8 cellular contexts compared by ENCODE assay signal in genomic region chr14:77037886-77038511, GRCh38. TPM values are rescaled to one million over a fixed set of nuclear protein-coding genes. Genes with fewer than 3 reads are reported as not detected.
DNase-seq lines count a peak whose midpoint lies in the region; ATAC-seq and TF ChIP-seq lines count a peak whose summit lies in the region.

No MANE protein-coding gene starts in this region.

- H4K20me1 ChIP-seq in H9 (ENCODE audit: control insufficient read depth, insufficient read depth, insufficient read length) = peaks cover 3% of the 10 kb centered on the region
- H4K20me1 ChIP-seq in osteoblast (ENCODE audit: insufficient read depth, low read length) = no peaks in the 10 kb centered on the region

- H3K36me3 Mint-ChIP-seq in H9 (ENCODE audit: insufficient read depth in 1 of 3, low read depth in 3 of 3) = no peaks in the 10 kb centered on the region; a peak in 1 of 7 replicates

- H3K14ac ChIP-seq in H9 (ENCODE audit: insufficient read depth, low read length) = no peak overlapping the region

- no peaks in the 10 kb centered on the region for H3K36me3 ChIP-seq in osteoblast (ENCODE audit: insufficient read depth, low read length)

- H3K27ac ChIP-seq in H9 (ENCODE audit: insufficient read length, low read depth, low read length) = no peak overlapping the region
- peak overlapping the region; percentile 95 for H3K27ac ChIP-seq in osteoblast (ENCODE audit: low read depth, low read length)

- H3K56ac ChIP-seq in H9 (ENCODE audit: insufficient read length, low read depth, low read length) = no peak overlapping the region

- H4K91ac ChIP-seq in H9 (ENCODE audit: insufficient read length, low read depth, low read length) = no peak overlapping the region

- H2BK20ac ChIP-seq in H9 (ENCODE audit: low read depth, low read length, poor library complexity, severe bottlenecking) = no peak overlapping the region

- peak overlapping the region in 1 of 3 experiments; percentile 41; a peak in 1 of 7 replicates for H3K27ac Mint-ChIP-seq in H9

- H3K18ac ChIP-seq in H9 (ENCODE audit: insufficient read length, low read depth, low read length) = peak overlapping the region; percentile 6

- no CpG with 5 or more reads among the region's 21 CpGs for WGBS in H9 (ENCODE audit: extremely low coverage, insufficient read length, low lambda C conversion rate)

- DNase-seq in H9 (no peak), dermis blood vessel endothelial cell (peak; percentile 60), osteoblast (ENCODE audit: insufficient read length, low spot score, missing footprints) (peak; percentile 60), NCI-H146 treated with DMSO at 0.1 percent for 48 hours (lab: John Stamatoyannopoulos, UW; ENCODE audit: unreplicated experiment) (no peak), NOMO-1 treated with DMSO at 0.1 percent for 48 hours (lab: John Stamatoyannopoulos, UW; ENCODE audit: unreplicated experiment) (no peak)
- peak; percentile 38 for DNase-seq in activated CD4-positive, CD25-positive, alpha-beta regulatory T cell treated with anti-CD3 and anti-CD28 coated beads, Interleukin-2, amount 50 U/mL, for 72 hours

- H3K27me3 ChIP-seq in H9 (ENCODE audit: insufficient read depth, low read length) = no peaks in the 10 kb centered on the region
- no peaks in the 10 kb centered on the region for H3K27me3 ChIP-seq in osteoblast (ENCODE audit: insufficient read depth, low read length)

- peak overlapping the region; percentile 1 for H3K4me3 ChIP-seq in osteoblast (ENCODE audit: insufficient read depth, low read length)

- no peak overlapping the region for H2AK5ac ChIP-seq in H9 (ENCODE audit: insufficient read length, low read length)

- peak overlapping the region in 1 of 2 experiments; percentile 38; a peak in 3 of 5 replicates for H3K4me3 Mint-ChIP-seq in H9

- no peak overlapping the region for H3T11ph ChIP-seq in H9 (ENCODE audit: low read length)

- no peak overlapping the region for H3K9ac ChIP-seq in H9 (ENCODE audit: extremely low read depth, insufficient read length, low read length)

- H2BK5ac ChIP-seq in H9 (ENCODE audit: insufficient read length, low read length) = no peak overlapping the region

- H3K23ac ChIP-seq in H9 (ENCODE audit: insufficient read length, low read depth, low read length) = no peak overlapping the region

- H3K79me1 ChIP-seq in H9 (ENCODE audit: insufficient read depth, low read depth, low read length, poor library complexity, severe bottlenecking) = no peaks in the 10 kb centered on the region

- H3K4ac ChIP-seq in H9 (ENCODE audit: low read depth, low read length) = no peak overlapping the region

- peaks cover 66 to 68% of the 10 kb centered on the region in 2 experiments for H3K4me1 Mint-ChIP-seq in H9

- ATAC-seq in GM18517 (IDR thresholded peaks at IDR 0.05; ENCODE audit: unreplicated experiment) (no peak), GM19351 (IDR thresholded peaks at IDR 0.05; ENCODE audit: unreplicated experiment) (no peak)

- no peak overlapping the region for H2BK120ac ChIP-seq in H9 (ENCODE audit: low read depth, low read length, poor library complexity, severe bottlenecking)

- H3K79me2 ChIP-seq in H9 (ENCODE audit: insufficient read depth, low read length) = no peaks in the 10 kb centered on the region
- H3K79me2 ChIP-seq in osteoblast (ENCODE audit: insufficient read depth, low read length) = no peaks in the 10 kb centered on the region

- H3K9me3 ChIP-seq in H9 (ENCODE audit: control insufficient read depth, low read depth, low read length) = no peaks in the 10 kb centered on the region
- H3K9me3 ChIP-seq in osteoblast (ENCODE audit: low read depth, low read length) = no peaks in the 10 kb centered on the region

- peaks cover 20% of the 10 kb centered on the region for H3K23me2 ChIP-seq in H9 (ENCODE audit: insufficient read length, low read depth, low read length, poor library complexity, severe bottlenecking)

- H2AFZ ChIP-seq in H9 (ENCODE audit: low read length) = peak overlapping the region; percentile 35
- H2AFZ ChIP-seq in osteoblast (ENCODE audit: low read length) = peak overlapping the region; percentile 23

- H4K8ac ChIP-seq in H9 (replicated peaks; ENCODE audit: insufficient read length, low read depth, low read length) = no peak overlapping the region

- H3K4me2 ChIP-seq in H9 (ENCODE audit: insufficient read depth, insufficient read length, low read length) (peak overlapping the region; percentile 6), osteoblast (ENCODE audit: insufficient read depth, low read length) (peak overlapping the region; percentile 87)

- H2BK12ac ChIP-seq in H9 (ENCODE audit: insufficient read length, low read depth, low read length) = no peak overlapping the region

- no peak overlapping the region for H4K5ac ChIP-seq in H9 (ENCODE audit: insufficient read length, low read depth, low read length)

- no peak overlapping the region for H2BK15ac ChIP-seq in H9 (ENCODE audit: low read depth, low read length)

- H3K27me3 Mint-ChIP-seq in H9 (ENCODE audit: low read depth) = peaks cover 17% of the 10 kb centered on the region

- H3K9me3 Mint-ChIP-seq in H9 = no peaks in the 10 kb centered on the region; a peak in 1 of 5 replicates

- H3K4me1 ChIP-seq in H9 (ENCODE audit: insufficient read depth, low read length) (peaks cover 19% of the 10 kb centered on the region; the same call in 1 of the 2 replicates), osteoblast (ENCODE audit: insufficient read depth, low read length) (peaks cover 71% of the 10 kb centered on the region)

- TF ChIP-seq CTCF in H9 (conservative IDR thresholded peaks at IDR 0.05) = no peak
- no peak for TF ChIP-seq CTCF in osteoblast (IDR thresholded peaks at IDR 0.05; ENCODE audit: extremely low read depth, low read depth, low read length)

RNA-seq across cellular contexts. Expression of gene IRF2BPL, which starts 9.5 kb away (rescaled TPM):
- total RNA-seq in H9 (2021) (59.0 and 60.1 TPM in 2 replicates), dermis blood vessel endothelial cell (11.6 and 17.9 TPM in 2 replicates), osteoblast (19.4 and 26.4 TPM in 2 replicates)

Comparison
In these comparisons a context has a peak if more than half of its experiments do, and no peak if none do; other contexts are left out.
1. DNase-seq: peak in activated CD4-positive, CD25-positive, alpha-beta regulatory T cell treated with anti-CD3 and anti-CD28 coated beads, Interleukin-2, amount 50 U/mL, for 72 hours (single experiment), dermis blood vessel endothelial cell (single experiment) and osteoblast (single experiment); none in H9 (single experiment), NCI-H146 treated with DMSO at 0.1 percent for 48 hours (single experiment) and NOMO-1 treated with DMSO at 0.1 percent for 48 hours (single experiment).